ENCODE assay signal across 19 cellular contexts in the genomic region with DNA sequence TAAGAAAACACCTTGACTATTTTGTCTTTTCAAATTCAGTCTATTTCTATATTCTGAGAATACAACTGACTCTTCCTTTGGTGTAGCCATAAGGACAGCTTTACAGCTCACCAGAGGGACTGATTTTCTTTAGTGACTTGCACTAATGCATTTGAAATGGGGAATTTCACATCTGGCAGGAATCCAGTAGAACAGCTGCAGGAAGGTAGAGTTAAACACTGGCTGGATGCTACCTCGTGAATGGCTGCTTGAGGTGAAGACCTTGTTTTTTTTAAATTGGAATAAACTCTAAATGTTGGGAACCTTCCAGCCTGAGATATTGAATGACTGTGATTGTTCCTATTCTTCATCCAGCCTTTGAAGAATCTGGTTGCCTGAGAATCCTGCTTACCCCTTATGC.
DNase-seq lines count a peak whose midpoint lies in the region; ATAC-seq and TF ChIP-seq lines count a peak whose summit lies in the region.
"Had no signal": no experiment of that assay in that cellular context is flagged by ENCODE, and none has a peak within 500 bp of the region (broad histone marks: within the 10 kb centered on the region; RNA-seq: fewer than 3 reads in every experiment).

No MANE protein-coding gene starts in this region.

- no peak overlapping the region for H3K4me3 ChIP-seq in fibroblast of pulmonary artery (replicated peaks; ENCODE audit: low read depth, low read length)
- H3K4me3 ChIP-seq: GM23338, SK-N-MC had no signal

- no peak for ATAC-seq in GM21737 (IDR thresholded peaks at IDR 0.05; ENCODE audit: unreplicated experiment)
- ATAC-seq: GM23338 had no signal

- DNase-seq in NCI-H2171 treated with DMSO at 0.1 percent for 48 hours (lab: John Stamatoyannopoulos, UW) (peak; percentile 17), NCI-H2171 (lab: John Stamatoyannopoulos, UW) (no peak), NCI-H1105 treated with DMSO at 0.1 percent for 48 hours (lab: John Stamatoyannopoulos, UW) (peak; percentile 42), fibroblast of pulmonary artery (ENCODE audit: low read depth) (peak; percentile 8), superior temporal gyrus (ENCODE audit: extremely low spot score) (no peak), MV-4-11 (lab: John Stamatoyannopoulos, UW) (no peak)
- DNase-seq: 8988T, DMS53, HCEC 1CT, NCI-H1092, NCI-H1436 treated with DMSO at 0.1 percent for 48 hours, NCI-H187 treated with DMSO at 0.1 percent for 48 hours, NCI-H446 treated with DMSO at 0.1 percent for 48 hours, NCI-H526, NCI-H82, SHP77 treated with DMSO at 0.1 percent for 48 hours had no signal

- no peak for TF ChIP-seq CTCF in fibroblast of pulmonary artery (IDR thresholded peaks at IDR 0.05; ENCODE audit: low read length, missing control alignments)

Comparison
In these comparisons a context has a peak if more than half of its experiments do, and no peak if none do; other contexts are left out.
1. DNase-seq: peak in NCI-H2171 treated with DMSO at 0.1 percent for 48 hours (single experiment), NCI-H1105 treated with DMSO at 0.1 percent for 48 hours (single experiment) and fibroblast of pulmonary artery (single experiment); none in NCI-H2171 (single experiment), superior temporal gyrus (single experiment) and MV-4-11 (single experiment).